14 cellular contexts compared by ENCODE assay signal in the genomic region with DNA sequence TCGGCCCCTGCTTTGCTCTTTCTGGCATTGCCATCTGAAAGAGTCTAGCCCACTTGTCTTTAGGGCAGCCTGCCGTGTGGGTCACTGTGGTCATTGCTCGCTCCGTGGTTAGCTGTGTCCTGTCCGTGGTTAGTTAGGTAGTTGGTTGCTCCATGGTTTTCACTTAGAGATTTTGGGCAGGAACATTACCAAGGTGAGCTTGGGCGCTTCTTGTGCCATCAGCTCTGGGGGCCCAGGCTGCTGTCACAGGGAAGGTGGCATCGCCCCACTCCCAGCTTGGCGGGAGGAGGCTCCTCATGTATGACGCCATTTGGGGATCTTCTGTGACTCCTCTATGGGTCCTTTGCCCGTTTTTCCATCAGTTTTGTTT. TPM values are rescaled to one million over a fixed set of nuclear protein-coding genes. Genes with fewer than 3 reads are reported as not detected.
DNase-seq lines count a peak whose midpoint lies in the region; ATAC-seq, FAIRE-seq and TF ChIP-seq lines count a peak whose summit lies in the region.
"Had no signal": no experiment of that assay in that cellular context is flagged by ENCODE, and none has a peak within 500 bp of the region (broad histone marks: within the 10 kb centered on the region; RNA-seq: fewer than 3 reads in every experiment).

No MANE protein-coding gene starts in this region.

- TSS peak; percentile 68 for BruUV-seq in HepG2 (replicated peaks; lab: Mats Ljungman, UMichigan)

- FAIRE-seq in HepG2 (lab: Jason Lieb, UNC) (no peak), small intestine (lab: Jason Lieb, UNC) (no peak)

- H3K79me2 ChIP-seq in HepG2 (ENCODE audit: insufficient read depth, low read length), result peaks cover 40% of the 10 kb centered on the region

- no peak for TF ChIP-seq RAD21 in HepG2 (CRISPR knock-in tag; IDR thresholded peaks at IDR 0.05)

- H3K4me3 ChIP-seq in HEK293 (ENCODE audit: low read depth, low read length) (no peak overlapping the region), HepG2 (replicated peaks in 1 of 3; ENCODE audit: insufficient read depth in 1 of 3, low read depth in 2 of 3, low read length in 3 of 3) (peak overlapping the region in 2 of 3 experiments; percentile 64 to 72; a peak in 3 of 6 replicates), small intestine (ENCODE audit: low read depth in 1 of 2, low read length in 2 of 2) (no peak overlapping the region), HAP-1 (no peak overlapping the region)
- no peak overlapping the region for H3K4me3 ChIP-seq in effector memory CD4-positive, alpha-beta T cell (ENCODE audit: insufficient read depth, low read depth, low read length, poor library complexity, severe bottlenecking)

- no peaks in the 10 kb centered on the region for H4K20me1 ChIP-seq in HepG2 (ENCODE audit: insufficient read depth, low read length)

- in situ Hi-C loops in HepG2 (cut with HindIII; ENCODE audit: extremely low pct_ligation_motif_present, low pct_unique_long_range_greater_than_20kb), result no loop called here
- in situ Hi-C loops in HAP-1 (cut with MboI; ENCODE audit: low sequenced_read_pairs), result no loop called here

- TF ChIP-seq POLR2A in HepG2 (IDR thresholded peaks at IDR 0.05; ENCODE audit: insufficient read depth in 1 of 2, low read depth in 2 of 2, low read length in 2 of 2), result no peak

- H3K9ac ChIP-seq in HepG2 (ENCODE audit: insufficient read depth, low read depth, low read length), result peak overlapping the region; percentile 36; the same call in 1 of the 2 replicates

- TF ChIP-seq EP300 in HepG2 (IDR thresholded peaks at IDR 0.05; ENCODE audit: low read depth in 2 of 2, low read length in 2 of 2) (no peak), HepG2 (CRISPR knock-in tag; IDR thresholded peaks at IDR 0.05; ENCODE audit: borderline replicate concordance) (no peak)

- peak overlapping the region; percentile 95 for H3K4me2 ChIP-seq in HepG2 (ENCODE audit: low read depth, low read length)

- 35% methylated on average over 10 of the region's 10 CpGs for WGBS in HepG2 (ENCODE audit: low lambda C conversion rate)
- 74 to 80% (median 75%) methylated on average over 10 of the region's 10 CpGs for WGBS in small intestine, 3 donors

- H3K36me3 Mint-ChIP-seq in activated B cell treated with CpG ODN at 0.5 μM for 24 hours (ENCODE audit: low read depth), result no peaks in the 10 kb centered on the region
- peaks cover 3% of the 10 kb centered on the region for H3K36me3 Mint-ChIP-seq in activated CD8-positive, alpha-beta T cell treated with anti-CD3 and anti-CD28 coated beads for 36 hours (ENCODE audit: low read depth)
- H3K36me3 Mint-ChIP-seq: CD8-positive, alpha-beta T cell had no signal

- H3K4me1 ChIP-seq in HEK293 (ENCODE audit: control insufficient read depth, insufficient read depth, low read length) (peaks cover 9% of the 10 kb centered on the region; the same call in 1 of the 2 replicates), HepG2 (ENCODE audit: insufficient read depth, low read length) (peaks cover 48% of the 10 kb centered on the region), small intestine (ENCODE audit: control insufficient read depth in 2 of 2, insufficient read depth in 1 of 2, low read depth in 1 of 2, low read length in 1 of 2) (peaks cover 16 to 27% of the 10 kb centered on the region in 2 donors), HAP-1 (peaks cover 8% of the 10 kb centered on the region)
- H3K4me1 ChIP-seq in effector memory CD4-positive, alpha-beta T cell (ENCODE audit: control insufficient read depth, insufficient read depth, low read length, poor library complexity, severe bottlenecking), result peaks cover 3% of the 10 kb centered on the region

- intact Hi-C loops in activated B cell treated with CpG ODN at 0.5 μM for 24 hours (cut with micrococcal nuclease), result loop anchor here (5.0 kb wide), 1 partner anchor 258 kb away; a partner anchor contains a TSS
- intact Hi-C loops in HepG2 (cut with micrococcal nuclease; ENCODE audit: unreplicated experiment), result loop anchor here (5.0 kb wide), 3 partner anchors 47 to 128 kb away; no protein-coding TSS in a partner anchor
- intact Hi-C loops in activated CD8-positive, alpha-beta T cell treated with anti-CD3 and anti-CD28 coated beads for 36 hours (cut with micrococcal nuclease), result no loop called here

- no peaks in the 10 kb centered on the region for H3K27me3 Mint-ChIP-seq in activated B cell treated with CpG ODN at 0.5 μM for 24 hours
- no peaks in the 10 kb centered on the region for H3K27me3 Mint-ChIP-seq in activated CD8-positive, alpha-beta T cell treated with anti-CD3 and anti-CD28 coated beads for 36 hours
- H3K27me3 Mint-ChIP-seq: activated naive CD4-positive, alpha-beta T cell treated with anti-CD3 and anti-CD28 coated beads, Interleukin-2, amount 50 U/mL, for 24 hours had no signal

- no peak overlapping the region for H2AFZ ChIP-seq in HepG2 (ENCODE audit: low read length)

- H3K36me3 ChIP-seq in HEK293 (ENCODE audit: control insufficient read depth in 2 of 2, insufficient read depth in 1 of 2, low read length in 2 of 2), result no peaks in the 10 kb centered on the region
- no peaks in the 10 kb centered on the region for H3K36me3 ChIP-seq in HepG2 (replicated peaks in 1 of 2; ENCODE audit: control insufficient read depth in 1 of 2, insufficient read depth in 2 of 2, low read length in 2 of 2)
- no peaks in the 10 kb centered on the region for H3K36me3 ChIP-seq in small intestine (ENCODE audit: control insufficient read depth in 2 of 2, insufficient read depth in 2 of 2, low read length in 2 of 2)
- H3K36me3 ChIP-seq in HAP-1 (replicated peaks), result no peaks in the 10 kb centered on the region
- H3K36me3 ChIP-seq in effector memory CD4-positive, alpha-beta T cell (ENCODE audit: control insufficient read depth, insufficient read depth, low read length), result no peaks in the 10 kb centered on the region

- POLR2A ChIA-PET in HEK293 (lab: Yijun Ruan, JAX), result no interaction called here
- POLR2A ChIA-PET in activated B cell treated with CpG ODN at 0.5 μM for 24 hours (lab: Charles Lee), result interaction anchor here (0.5 to 1.0 kb wide), 2 partner anchors 16 to 20 kb away, joined by 4 read pairs; no protein-coding TSS in a partner anchor
- POLR2A ChIA-PET in HepG2 (lab: Yijun Ruan, JAX), result interaction anchor here (0.6 to 1.7 kb wide), 5 partner anchors 19 to 131 kb away, joined by 3 to 14 read pairs (median 3); no protein-coding TSS in a partner anchor
- POLR2A ChIA-PET in activated CD8-positive, alpha-beta T cell treated with anti-CD3 and anti-CD28 coated beads for 36 hours (lab: Charles Lee), result interaction anchor here (0.9 kb wide), 1 partner anchor 25 kb away, joined by 4 read pairs; no protein-coding TSS in a partner anchor

- H3K27ac Mint-ChIP-seq in activated B cell treated with CpG ODN at 0.5 μM for 24 hours, result peak overlapping the region; percentile 5
- H3K27ac Mint-ChIP-seq in activated CD8-positive, alpha-beta T cell treated with anti-CD3 and anti-CD28 coated beads for 36 hours, result no peak overlapping the region
- H3K27ac Mint-ChIP-seq: activated naive CD4-positive, alpha-beta T cell treated with anti-CD3 and anti-CD28 coated beads, Interleukin-2, amount 50 U/mL, for 24 hours; CD8-positive, alpha-beta T cell had no signal

- ATAC-seq in activated B cell treated with CpG ODN at 0.5 μM for 24 hours (ENCODE audit: low read depth) (no peak), HepG2 (peak; percentile 53)
- no peak for ATAC-seq in activated CD8-positive, alpha-beta T cell treated with anti-CD3 and anti-CD28 coated beads for 36 hours
- ATAC-seq: CD8-positive, alpha-beta T cell had no signal

- TF ChIP-seq CTCF in HEK293 (tag by site-specific recombination; IDR thresholded peaks at IDR 0.05) (no peak), activated B cell treated with CpG ODN at 0.5 μM for 24 hours (IDR thresholded peaks at IDR 0.05) (no peak), HepG2 (CRISPR knock-in tag; IDR thresholded peaks at IDR 0.05) (no peak)
- TF ChIP-seq CTCF in activated CD8-positive, alpha-beta T cell treated with anti-CD3 and anti-CD28 coated beads for 36 hours (IDR thresholded peaks at IDR 0.05), result no peak

- H3K27me3 ChIP-seq in HepG2 (ENCODE audit: control insufficient read depth in 1 of 2, insufficient read depth in 2 of 2, low read length in 2 of 2) (no peaks in the 10 kb centered on the region; a peak in 1 of 5 replicates), small intestine (ENCODE audit: control insufficient read depth in 2 of 2, insufficient read depth in 2 of 2, low read length in 2 of 2) (no peaks in the 10 kb centered on the region), HAP-1 (ENCODE audit: low read depth) (no peaks in the 10 kb centered on the region)
- H3K27me3 ChIP-seq in effector memory CD4-positive, alpha-beta T cell (replicated peaks; ENCODE audit: control insufficient read depth, insufficient read depth, low read length, poor library complexity, severe bottlenecking), result no peaks in the 10 kb centered on the region

- peaks cover 94% of the 10 kb centered on the region for H3K4me1 Mint-ChIP-seq in activated B cell treated with CpG ODN at 0.5 μM for 24 hours
- H3K4me1 Mint-ChIP-seq in activated CD8-positive, alpha-beta T cell treated with anti-CD3 and anti-CD28 coated beads for 36 hours (ENCODE audit: low read depth), result peaks cover 57% of the 10 kb centered on the region

- no peak overlapping the region for H3K4me3 Mint-ChIP-seq in activated B cell treated with CpG ODN at 0.5 μM for 24 hours
- no peak overlapping the region for H3K4me3 Mint-ChIP-seq in activated CD8-positive, alpha-beta T cell treated with anti-CD3 and anti-CD28 coated beads for 36 hours
- H3K4me3 Mint-ChIP-seq: activated naive CD4-positive, alpha-beta T cell treated with anti-CD3 and anti-CD28 coated beads, Interleukin-2, amount 50 U/mL, for 24 hours; CD8-positive, alpha-beta T cell had no signal

- H3K9me3 ChIP-seq in HEK293 (ENCODE audit: control insufficient read depth, insufficient read depth, low read depth, low read length) (no peaks in the 10 kb centered on the region), HepG2 (ENCODE audit: low read length) (no peaks in the 10 kb centered on the region), small intestine (ENCODE audit: control insufficient read depth, low read depth) (no peaks in the 10 kb centered on the region), HAP-1 (no peaks in the 10 kb centered on the region)
- H3K9me3 ChIP-seq in effector memory CD4-positive, alpha-beta T cell (ENCODE audit: control insufficient read depth, low read length), result no peaks in the 10 kb centered on the region

- CTCF ChIA-PET in HEK293 (lab: Yijun Ruan, JAX), result interaction anchor here (0.7 kb wide), 1 partner anchor 329 kb away, joined by 3 read pairs; no protein-coding TSS in a partner anchor
- CTCF ChIA-PET in activated B cell treated with CpG ODN at 0.5 μM for 24 hours (lab: Charles Lee), result no interaction called here
- CTCF ChIA-PET in HepG2 (lab: Yijun Ruan, JAX; ENCODE audit: low intra/inter-chr PET ratio, low total read pairs), result no interaction called here
- CTCF ChIA-PET in activated CD8-positive, alpha-beta T cell treated with anti-CD3 and anti-CD28 coated beads for 36 hours (lab: Charles Lee), result interaction anchor here (0.6 kb wide), 1 partner anchor 19 kb away, joined by 3 read pairs; no protein-coding TSS in a partner anchor

- no peak for DNase-seq in activated B cell treated with CpG ODN at 0.5 μM for 24 hours
- DNase-seq in HepG2 (ENCODE audit: low spot score), result no peak
- no peak for DNase-seq in small intestine
- no peak for DNase-seq in HAP-1 (ENCODE audit: low spot score in 2 of 2)
- no peak for DNase-seq in activated CD8-positive, alpha-beta T cell treated with anti-CD3 and anti-CD28 coated beads for 36 hours
- DNase-seq in effector memory CD4-positive, alpha-beta T cell, result no peak
- DNase-seq: CD8-positive, alpha-beta T cell; cerebellar nuclear complex; erythroblast; Karpas-422; stimulated activated CD4-positive, alpha-beta T cell treated with anti-CD3 and anti-CD28 coated beads, Interleukin-4, amount 100 ng/mL, for 24 hours; stimulated activated naive CD4-positive, alpha-beta T cell had no signal

- H3K27ac ChIP-seq in HEK293 (ENCODE audit: extremely low read depth, low read depth, low read length) (no peak overlapping the region), HepG2 (ENCODE audit: extremely low read length, insufficient read depth, low read length) (peak overlapping the region; percentile 88), small intestine (ENCODE audit: low read depth in 1 of 2, low read length in 1 of 2) (peak overlapping the region; percentile 46 to 58)
- H3K27ac ChIP-seq in effector memory CD4-positive, alpha-beta T cell (ENCODE audit: insufficient read depth, low read length, poor library complexity, severe bottlenecking), result no peak overlapping the region

- H3K9me3 Mint-ChIP-seq in activated B cell treated with CpG ODN at 0.5 μM for 24 hours, result no peaks in the 10 kb centered on the region
- H3K9me3 Mint-ChIP-seq in activated CD8-positive, alpha-beta T cell treated with anti-CD3 and anti-CD28 coated beads for 36 hours, result peaks cover 3% of the 10 kb centered on the region
- H3K9me3 Mint-ChIP-seq: activated naive CD4-positive, alpha-beta T cell treated with anti-CD3 and anti-CD28 coated beads, Interleukin-2, amount 50 U/mL, for 24 hours; CD8-positive, alpha-beta T cell had no signal

RNA-seq across cellular contexts. Expression of a gene that starts 53.1 kb away (rescaled TPM):
- total RNA-seq in activated B cell treated with CpG ODN at 0.5 μM for 24 hours (20.5 and 24.9 TPM in 2 replicates), HepG2 (2016; rRNA removed; fragmentation: Illumina TruSeq; extraction: Trizol) (37.9 and 46.8 TPM in 2 replicates)
- total RNA-seq in HepG2 (2016; cell fraction: cytosol; rRNA removed; fragmentation: Illumina TruSeq; extraction: Trizol; ENCODE audit: low read depth), result 52.6 and 54.7 TPM in 2 replicates
- total RNA-seq in HepG2 (2016; cell fraction: insoluble cytoplasmic fraction; rRNA removed; fragmentation: Illumina TruSeq; extraction: Trizol), result 38.3 and 42.5 TPM in 2 replicates
- 103 and 110 TPM in 2 replicates for total RNA-seq in HepG2 (2016; cell fraction: membrane; rRNA removed; fragmentation: Illumina TruSeq; extraction: Trizol)
- total RNA-seq in HepG2 (2016; cell fraction: nucleus; rRNA removed; fragmentation: Illumina TruSeq; extraction: Trizol), result 15.7 and 18.8 TPM in 2 replicates
- polyA plus RNA-seq in HepG2 (2011; rRNA removed) (17.5 and 19.5 TPM in 2 replicates), small intestine (10 to 100 TPM; 22.4 to 25.0 (median 23.2) TPM)
- polyA plus RNA-seq in HepG2 (2011; cell fraction: cytosol; rRNA removed), result 16.7 and 18.4 TPM in 2 replicates
- 14.6 and 14.9 TPM in 2 replicates for polyA plus RNA-seq in HepG2 (2011; cell fraction: nucleus; rRNA removed)
- 15.8 and 18.2 TPM in 2 replicates for polyA plus RNA-seq in HepG2 (2012)
- polyA plus RNA-seq in HepG2 (2016; cell fraction: cytosol; fragmentation: Illumina TruSeq; extraction: Trizol; ENCODE audit: low read depth), result 49.5 and 52.9 TPM in 2 replicates
- 40.7 and 47.8 TPM in 2 replicates for polyA plus RNA-seq in HepG2 (2016; cell fraction: insoluble cytoplasmic fraction; fragmentation: Illumina TruSeq; extraction: Trizol; ENCODE audit: low read depth)
- polyA plus RNA-seq in HepG2 (2016; cell fraction: membrane; fragmentation: Illumina TruSeq; extraction: Trizol; ENCODE audit: low read depth), result 97.2 and 97.6 TPM in 2 replicates
- polyA plus RNA-seq in HepG2 (2016; cell fraction: nucleus; fragmentation: Illumina TruSeq; extraction: Trizol; ENCODE audit: insufficient read depth, low read depth), result 25.8 and 27.0 TPM in 2 replicates
- 17.0 and 32.5 TPM in 2 replicates for polyA minus RNA-seq in HepG2 (2011; rRNA and poly(A)+ RNA removed; ENCODE audit: low replicate concordance)
- polyA minus RNA-seq in HepG2 (2011; cell fraction: cytosol; rRNA and poly(A)+ RNA removed), result 16.4 and 21.7 TPM in 2 replicates
- 19.1 and 20.6 TPM in 2 replicates for polyA minus RNA-seq in HepG2 (2011; cell fraction: nucleus; rRNA and poly(A)+ RNA removed)
- 10 to 100 TPM in 1 of 2 experiments, 1 to 10 TPM in 1; 9.6 to 10.4 TPM for total RNA-seq in activated CD8-positive, alpha-beta T cell treated with anti-CD3 and anti-CD28 coated beads for 36 hours

Comparison
In these comparisons a context has a peak if more than half of its experiments do, and no peak if none do; other contexts are left out.
1. H3K27ac ChIP-seq: peak in HepG2 (single experiment) and small intestine (2 of 2); none in HEK293 (single experiment) and effector memory CD4-positive, alpha-beta T cell (single experiment).
2. H3K4me3 ChIP-seq: peak in HepG2 (2 of 3); none in HEK293 (single experiment), small intestine (0 of 2), HAP-1 (single experiment) and effector memory CD4-positive, alpha-beta T cell (single experiment).
3. CTCF ChIA-PET loops: an anchor here in HEK293 (0.7 kb wide) and activated CD8-positive, alpha-beta T cell treated with anti-CD3 and anti-CD28 coated beads for 36 hours (0.6 kb wide); none called in activated B cell treated with CpG ODN at 0.5 μM for 24 hours and HepG2.